ENCODE assay signal across 1 cellular context in the genomic region with DNA sequence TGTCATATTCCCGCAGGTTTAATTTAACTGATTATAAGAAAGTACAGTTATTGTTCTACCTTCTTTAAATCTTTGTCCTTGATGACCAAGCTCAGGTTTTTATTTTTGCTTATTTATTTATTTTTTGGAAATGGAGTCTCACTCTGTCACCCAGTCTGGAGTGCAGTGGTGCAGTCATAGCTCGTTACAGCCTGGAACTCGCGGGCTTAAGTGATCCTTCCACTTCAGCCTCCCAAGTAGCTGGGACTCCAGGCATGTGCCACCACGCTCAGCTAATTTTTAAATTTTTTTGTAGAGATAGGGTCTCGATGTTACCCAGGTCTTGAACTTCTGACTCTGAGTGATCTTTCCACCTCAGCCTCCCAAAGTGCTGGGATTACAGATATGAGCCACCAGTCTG.
TF ChIP-seq lines count a peak whose summit lies in the region.

No MANE protein-coding gene starts in this region.

TF ChIP-seq in K562, 482 proteins besides CTCF, POLR2A, EP300 and RAD21:
- TF ChIP-seq, protein P1, sequence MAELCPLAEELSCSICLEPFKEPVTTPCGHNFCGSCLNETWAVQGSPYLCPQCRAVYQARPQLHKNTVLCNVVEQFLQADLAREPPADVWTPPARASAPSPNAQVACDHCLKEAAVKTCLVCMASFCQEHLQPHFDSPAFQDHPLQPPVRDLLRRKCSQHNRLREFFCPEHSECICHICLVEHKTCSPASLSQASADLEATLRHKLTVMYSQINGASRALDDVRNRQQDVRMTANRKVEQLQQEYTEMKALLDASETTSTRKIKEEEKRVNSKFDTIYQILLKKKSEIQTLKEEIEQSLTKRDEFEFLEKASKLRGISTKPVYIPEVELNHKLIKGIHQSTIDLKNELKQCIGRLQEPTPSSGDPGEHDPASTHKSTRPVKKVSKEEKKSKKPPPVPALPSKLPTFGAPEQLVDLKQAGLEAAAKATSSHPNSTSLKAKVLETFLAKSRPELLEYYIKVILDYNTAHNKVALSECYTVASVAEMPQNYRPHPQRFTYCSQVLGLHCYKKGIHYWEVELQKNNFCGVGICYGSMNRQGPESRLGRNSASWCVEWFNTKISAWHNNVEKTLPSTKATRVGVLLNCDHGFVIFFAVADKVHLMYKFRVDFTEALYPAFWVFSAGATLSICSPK (IDR thresholded peaks at IDR 0.05; ENCODE audit: borderline replicate concordance), result no peak
- TF ChIP-seq KLF16 (IDR thresholded peaks at IDR 0.05) (no peak), SAFB2 (IDR thresholded peaks at IDR 0.05; ENCODE audit: borderline replicate concordance, low read depth, low read length, severe bottlenecking) (no peak), PTTG1 (tag; IDR thresholded peaks at IDR 0.05; ENCODE audit: low read depth) (no peak), ETV5 (CRISPR knock-in tag; IDR thresholded peaks at IDR 0.05; ENCODE audit: low read depth) (no peak), MTA3 (IDR thresholded peaks at IDR 0.05; ENCODE audit: borderline replicate concordance) (no peak), POLR3A (IDR thresholded peaks at IDR 0.05; ENCODE audit: borderline replicate concordance, extremely low read depth, insufficient read depth, insufficient read length) (no peak), MCM7 (IDR thresholded peaks at IDR 0.05) (no peak), SRF (CRISPR knock-in tag; IDR thresholded peaks at IDR 0.05) (no peak), HDAC1 (IDR thresholded peaks at IDR 0.05) (no peak), ZNF121 (CRISPR knock-in tag; conservative IDR thresholded peaks at IDR 0.05) (no peak), MEF2A (IDR thresholded peaks at IDR 0.05; ENCODE audit: control insufficient read depth, low read depth, low read length) (no peak), SRSF7 (optimal IDR thresholded peaks at IDR 0.05; ENCODE audit: low read depth, low read length) (no peak)
- TF ChIP-seq, protein P2, sequence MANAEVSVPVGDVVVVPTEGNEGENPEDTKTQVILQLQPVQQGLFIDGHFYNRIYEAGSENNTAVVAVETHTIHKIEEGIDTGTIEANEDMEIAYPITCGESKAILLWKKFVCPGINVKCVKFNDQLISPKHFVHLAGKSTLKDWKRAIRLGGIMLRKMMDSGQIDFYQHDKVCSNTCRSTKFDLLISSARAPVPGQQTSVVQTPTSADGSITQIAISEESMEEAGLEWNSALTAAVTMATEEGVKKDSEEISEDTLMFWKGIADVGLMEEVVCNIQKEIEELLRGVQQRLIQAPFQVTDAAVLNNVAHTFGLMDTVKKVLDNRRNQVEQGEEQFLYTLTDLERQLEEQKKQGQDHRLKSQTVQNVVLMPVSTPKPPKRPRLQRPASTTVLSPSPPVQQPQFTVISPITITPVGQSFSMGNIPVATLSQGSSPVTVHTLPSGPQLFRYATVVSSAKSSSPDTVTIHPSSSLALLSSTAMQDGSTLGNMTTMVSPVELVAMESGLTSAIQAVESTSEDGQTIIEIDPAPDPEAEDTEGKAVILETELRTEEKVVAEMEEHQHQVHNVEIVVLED (CRISPR knock-in tag; IDR thresholded peaks at IDR 0.05), result no peak
- TF ChIP-seq, protein P3, sequence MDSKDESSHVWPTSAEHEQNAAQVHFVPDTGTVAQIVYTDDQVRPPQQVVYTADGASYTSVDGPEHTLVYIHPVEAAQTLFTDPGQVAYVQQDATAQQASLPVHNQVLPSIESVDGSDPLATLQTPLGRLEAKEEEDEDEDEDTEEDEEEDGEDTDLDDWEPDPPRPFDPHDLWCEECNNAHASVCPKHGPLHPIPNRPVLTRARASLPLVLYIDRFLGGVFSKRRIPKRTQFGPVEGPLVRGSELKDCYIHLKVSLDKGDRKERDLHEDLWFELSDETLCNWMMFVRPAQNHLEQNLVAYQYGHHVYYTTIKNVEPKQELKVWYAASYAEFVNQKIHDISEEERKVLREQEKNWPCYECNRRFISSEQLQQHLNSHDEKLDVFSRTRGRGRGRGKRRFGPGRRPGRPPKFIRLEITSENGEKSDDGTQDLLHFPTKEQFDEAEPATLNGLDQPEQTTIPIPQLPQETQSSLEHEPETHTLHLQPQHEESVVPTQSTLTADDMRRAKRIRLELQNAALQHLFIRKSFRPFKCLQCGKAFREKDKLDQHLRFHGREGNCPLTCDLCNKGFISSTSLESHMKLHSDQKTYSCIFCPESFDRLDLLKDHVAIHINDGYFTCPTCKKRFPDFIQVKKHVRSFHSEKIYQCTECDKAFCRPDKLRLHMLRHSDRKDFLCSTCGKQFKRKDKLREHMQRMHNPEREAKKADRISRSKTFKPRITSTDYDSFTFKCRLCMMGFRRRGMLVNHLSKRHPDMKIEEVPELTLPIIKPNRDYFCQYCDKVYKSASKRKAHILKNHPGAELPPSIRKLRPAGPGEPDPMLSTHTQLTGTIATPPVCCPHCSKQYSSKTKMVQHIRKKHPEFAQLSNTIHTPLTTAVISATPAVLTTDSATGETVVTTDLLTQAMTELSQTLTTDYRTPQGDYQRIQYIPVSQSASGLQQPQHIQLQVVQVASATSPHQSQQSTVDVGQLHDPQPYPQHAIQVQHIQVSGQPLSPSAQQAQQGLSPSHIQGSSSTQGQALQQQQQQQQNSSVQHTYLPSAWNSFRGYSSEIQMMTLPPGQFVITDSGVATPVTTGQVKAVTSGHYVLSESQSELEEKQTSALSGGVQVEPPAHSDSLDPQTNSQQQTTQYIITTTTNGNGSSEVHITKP (IDR thresholded peaks at IDR 0.05; ENCODE audit: partially characterized antibody), result no peak
- TF ChIP-seq, protein P4, sequence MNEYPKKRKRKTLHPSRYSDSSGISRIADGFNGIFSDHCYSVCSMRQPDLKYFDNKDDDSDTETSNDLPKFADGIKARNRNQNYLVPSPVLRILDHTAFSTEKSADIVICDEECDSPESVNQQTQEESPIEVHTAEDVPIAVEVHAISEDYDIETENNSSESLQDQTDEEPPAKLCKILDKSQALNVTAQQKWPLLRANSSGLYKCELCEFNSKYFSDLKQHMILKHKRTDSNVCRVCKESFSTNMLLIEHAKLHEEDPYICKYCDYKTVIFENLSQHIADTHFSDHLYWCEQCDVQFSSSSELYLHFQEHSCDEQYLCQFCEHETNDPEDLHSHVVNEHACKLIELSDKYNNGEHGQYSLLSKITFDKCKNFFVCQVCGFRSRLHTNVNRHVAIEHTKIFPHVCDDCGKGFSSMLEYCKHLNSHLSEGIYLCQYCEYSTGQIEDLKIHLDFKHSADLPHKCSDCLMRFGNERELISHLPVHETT (CRISPR knock-in tag; conservative IDR thresholded peaks at IDR 0.05 in 1 of 2, IDR thresholded peaks at IDR 0.05 in 1 of 2), result no peak
- TF ChIP-seq, protein P5, sequence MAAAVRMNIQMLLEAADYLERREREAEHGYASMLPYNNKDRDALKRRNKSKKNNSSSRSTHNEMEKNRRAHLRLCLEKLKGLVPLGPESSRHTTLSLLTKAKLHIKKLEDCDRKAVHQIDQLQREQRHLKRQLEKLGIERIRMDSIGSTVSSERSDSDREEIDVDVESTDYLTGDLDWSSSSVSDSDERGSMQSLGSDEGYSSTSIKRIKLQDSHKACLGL (CRISPR knock-in tag; IDR thresholded peaks at IDR 0.05; ENCODE audit: borderline replicate concordance, poor library complexity, severe bottlenecking), result no peak
- TF ChIP-seq, protein P6, sequence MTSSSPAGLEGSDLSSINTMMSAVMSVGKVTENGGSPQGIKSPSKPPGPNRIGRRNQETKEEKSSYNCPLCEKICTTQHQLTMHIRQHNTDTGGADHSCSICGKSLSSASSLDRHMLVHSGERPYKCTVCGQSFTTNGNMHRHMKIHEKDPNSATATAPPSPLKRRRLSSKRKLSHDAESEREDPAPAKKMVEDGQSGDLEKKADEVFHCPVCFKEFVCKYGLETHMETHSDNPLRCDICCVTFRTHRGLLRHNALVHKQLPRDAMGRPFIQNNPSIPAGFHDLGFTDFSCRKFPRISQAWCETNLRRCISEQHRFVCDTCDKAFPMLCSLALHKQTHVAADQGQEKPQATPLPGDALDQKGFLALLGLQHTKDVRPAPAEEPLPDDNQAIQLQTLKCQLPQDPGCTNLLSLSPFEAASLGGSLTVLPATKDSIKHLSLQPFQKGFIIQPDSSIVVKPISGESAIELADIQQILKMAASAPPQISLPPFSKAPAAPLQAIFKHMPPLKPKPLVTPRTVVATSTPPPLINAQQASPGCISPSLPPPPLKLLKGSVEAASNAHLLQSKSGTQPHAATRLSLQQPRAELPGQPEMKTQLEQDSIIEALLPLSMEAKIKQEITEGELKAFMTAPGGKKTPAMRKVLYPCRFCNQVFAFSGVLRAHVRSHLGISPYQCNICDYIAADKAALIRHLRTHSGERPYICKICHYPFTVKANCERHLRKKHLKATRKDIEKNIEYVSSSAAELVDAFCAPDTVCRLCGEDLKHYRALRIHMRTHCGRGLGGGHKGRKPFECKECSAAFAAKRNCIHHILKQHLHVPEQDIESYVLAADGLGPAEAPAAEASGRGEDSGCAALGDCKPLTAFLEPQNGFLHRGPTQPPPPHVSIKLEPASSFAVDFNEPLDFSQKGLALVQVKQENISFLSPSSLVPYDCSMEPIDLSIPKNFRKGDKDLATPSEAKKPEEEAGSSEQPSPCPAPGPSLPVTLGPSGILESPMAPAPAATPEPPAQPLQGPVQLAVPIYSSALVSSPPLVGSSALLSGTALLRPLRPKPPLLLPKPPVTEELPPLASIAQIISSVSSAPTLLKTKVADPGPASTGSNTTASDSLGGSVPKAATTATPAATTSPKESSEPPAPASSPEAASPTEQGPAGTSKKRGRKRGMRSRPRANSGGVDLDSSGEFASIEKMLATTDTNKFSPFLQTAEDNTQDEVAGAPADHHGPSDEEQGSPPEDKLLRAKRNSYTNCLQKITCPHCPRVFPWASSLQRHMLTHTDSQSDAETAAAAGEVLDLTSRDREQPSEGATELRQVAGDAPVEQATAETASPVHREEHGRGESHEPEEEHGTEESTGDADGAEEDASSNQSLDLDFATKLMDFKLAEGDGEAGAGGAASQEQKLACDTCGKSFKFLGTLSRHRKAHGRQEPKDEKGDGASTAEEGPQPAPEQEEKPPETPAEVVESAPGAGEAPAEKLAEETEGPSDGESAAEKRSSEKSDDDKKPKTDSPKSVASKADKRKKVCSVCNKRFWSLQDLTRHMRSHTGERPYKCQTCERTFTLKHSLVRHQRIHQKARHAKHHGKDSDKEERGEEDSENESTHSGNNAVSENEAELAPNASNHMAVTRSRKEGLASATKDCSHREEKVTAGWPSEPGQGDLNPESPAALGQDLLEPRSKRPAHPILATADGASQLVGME (CRISPR knock-in tag; IDR thresholded peaks at IDR 0.05), result no peak
